Comparison of ENCODE assay signal across 1 cellular context in the genomic region with DNA sequence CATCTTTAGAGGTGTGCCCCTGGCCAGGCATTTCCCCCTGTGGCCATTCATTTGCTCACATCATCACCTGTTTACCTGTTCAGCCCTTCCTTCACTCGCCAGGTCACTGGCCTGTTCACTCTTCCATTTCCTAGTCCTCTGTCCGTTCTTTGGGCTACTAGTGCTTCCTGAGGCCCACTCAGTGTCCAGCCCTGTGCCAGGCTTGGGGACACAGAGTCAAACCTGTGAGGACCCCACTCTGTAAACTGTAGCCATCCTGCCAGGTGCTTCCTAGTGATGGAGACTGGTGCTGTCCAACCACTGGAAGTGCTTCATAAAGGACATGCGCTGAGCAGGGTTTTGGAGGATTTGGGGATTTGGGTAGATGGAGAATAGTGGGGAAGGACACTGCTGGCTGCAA.
TF ChIP-seq lines count a peak whose summit lies in the region.

No MANE protein-coding gene starts in this region.

TF ChIP-seq in Ishikawa, 13 proteins besides CTCF, POLR2A, EP300 and RAD21 (continued from another document):
- TF ChIP-seq REST (IDR thresholded peaks at IDR 0.05; ENCODE audit: low read depth): peak; percentile 38; the same call in 1 of the 2 replicates
- TF ChIP-seq TCF12 (IDR thresholded peaks at IDR 0.05; ENCODE audit: low read depth): no peak
